ENCODE assay signal across 1 cellular context in the genomic region with DNA sequence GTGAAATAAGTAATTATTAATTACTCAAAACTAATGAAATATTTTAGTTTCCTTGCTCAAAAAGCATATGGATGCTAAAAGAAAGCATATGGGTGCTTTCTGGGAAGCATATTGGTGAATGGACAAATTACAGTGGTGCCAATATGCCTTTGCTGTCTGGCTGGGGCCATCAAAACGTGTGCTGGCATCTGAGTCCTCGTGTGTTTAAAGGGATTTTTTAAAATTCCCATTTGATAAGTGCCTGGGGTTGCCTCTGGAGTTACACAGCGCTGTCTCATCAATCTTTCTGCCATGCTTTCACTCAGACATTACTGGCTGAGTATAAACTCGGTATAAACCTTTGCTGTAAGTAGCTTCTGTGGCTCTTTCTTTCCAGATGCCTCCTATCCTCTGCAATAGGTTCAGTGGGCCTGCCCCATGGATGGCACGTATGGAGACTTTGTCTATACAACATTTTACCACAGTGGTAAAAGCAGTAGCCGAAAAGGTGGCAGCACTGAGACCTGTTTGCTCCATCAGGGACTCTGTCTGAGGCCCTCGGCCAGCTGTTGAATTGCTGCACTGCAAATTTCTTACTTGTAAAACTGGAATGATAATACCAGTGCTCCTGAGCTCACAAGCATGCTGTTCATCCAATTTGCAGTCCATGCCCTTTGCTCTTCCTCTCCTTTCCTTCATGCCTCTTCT.
TF ChIP-seq lines count a peak whose summit lies in the region.

No MANE protein-coding gene starts in this region.

TF ChIP-seq in SK-N-SH, 30 proteins besides CTCF, POLR2A, EP300 and RAD21 (continued from another document):
- TF ChIP-seq, protein P1, sequence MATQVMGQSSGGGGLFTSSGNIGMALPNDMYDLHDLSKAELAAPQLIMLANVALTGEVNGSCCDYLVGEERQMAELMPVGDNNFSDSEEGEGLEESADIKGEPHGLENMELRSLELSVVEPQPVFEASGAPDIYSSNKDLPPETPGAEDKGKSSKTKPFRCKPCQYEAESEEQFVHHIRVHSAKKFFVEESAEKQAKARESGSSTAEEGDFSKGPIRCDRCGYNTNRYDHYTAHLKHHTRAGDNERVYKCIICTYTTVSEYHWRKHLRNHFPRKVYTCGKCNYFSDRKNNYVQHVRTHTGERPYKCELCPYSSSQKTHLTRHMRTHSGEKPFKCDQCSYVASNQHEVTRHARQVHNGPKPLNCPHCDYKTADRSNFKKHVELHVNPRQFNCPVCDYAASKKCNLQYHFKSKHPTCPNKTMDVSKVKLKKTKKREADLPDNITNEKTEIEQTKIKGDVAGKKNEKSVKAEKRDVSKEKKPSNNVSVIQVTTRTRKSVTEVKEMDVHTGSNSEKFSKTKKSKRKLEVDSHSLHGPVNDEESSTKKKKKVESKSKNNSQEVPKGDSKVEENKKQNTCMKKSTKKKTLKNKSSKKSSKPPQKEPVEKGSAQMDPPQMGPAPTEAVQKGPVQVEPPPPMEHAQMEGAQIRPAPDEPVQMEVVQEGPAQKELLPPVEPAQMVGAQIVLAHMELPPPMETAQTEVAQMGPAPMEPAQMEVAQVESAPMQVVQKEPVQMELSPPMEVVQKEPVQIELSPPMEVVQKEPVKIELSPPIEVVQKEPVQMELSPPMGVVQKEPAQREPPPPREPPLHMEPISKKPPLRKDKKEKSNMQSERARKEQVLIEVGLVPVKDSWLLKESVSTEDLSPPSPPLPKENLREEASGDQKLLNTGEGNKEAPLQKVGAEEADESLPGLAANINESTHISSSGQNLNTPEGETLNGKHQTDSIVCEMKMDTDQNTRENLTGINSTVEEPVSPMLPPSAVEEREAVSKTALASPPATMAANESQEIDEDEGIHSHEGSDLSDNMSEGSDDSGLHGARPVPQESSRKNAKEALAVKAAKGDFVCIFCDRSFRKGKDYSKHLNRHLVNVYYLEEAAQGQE (IDR thresholded peaks at IDR 0.05; ENCODE audit: low read depth, low read length): no peak
- TF ChIP-seq RXRA (IDR thresholded peaks at IDR 0.05; ENCODE audit: borderline replicate concordance, low read depth) (no peak), EZH2phosphoT487 (IDR thresholded peaks at IDR 0.05; ENCODE audit: borderline replicate concordance, low read depth) (no peak)
- TF ChIP-seq, protein P2, sequence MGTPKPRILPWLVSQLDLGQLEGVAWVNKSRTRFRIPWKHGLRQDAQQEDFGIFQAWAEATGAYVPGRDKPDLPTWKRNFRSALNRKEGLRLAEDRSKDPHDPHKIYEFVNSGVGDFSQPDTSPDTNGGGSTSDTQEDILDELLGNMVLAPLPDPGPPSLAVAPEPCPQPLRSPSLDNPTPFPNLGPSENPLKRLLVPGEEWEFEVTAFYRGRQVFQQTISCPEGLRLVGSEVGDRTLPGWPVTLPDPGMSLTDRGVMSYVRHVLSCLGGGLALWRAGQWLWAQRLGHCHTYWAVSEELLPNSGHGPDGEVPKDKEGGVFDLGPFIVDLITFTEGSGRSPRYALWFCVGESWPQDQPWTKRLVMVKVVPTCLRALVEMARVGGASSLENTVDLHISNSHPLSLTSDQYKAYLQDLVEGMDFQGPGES (IDR thresholded peaks at IDR 0.05; ENCODE audit: low read depth, low read length): no peak
